In the genomic region with DNA sequence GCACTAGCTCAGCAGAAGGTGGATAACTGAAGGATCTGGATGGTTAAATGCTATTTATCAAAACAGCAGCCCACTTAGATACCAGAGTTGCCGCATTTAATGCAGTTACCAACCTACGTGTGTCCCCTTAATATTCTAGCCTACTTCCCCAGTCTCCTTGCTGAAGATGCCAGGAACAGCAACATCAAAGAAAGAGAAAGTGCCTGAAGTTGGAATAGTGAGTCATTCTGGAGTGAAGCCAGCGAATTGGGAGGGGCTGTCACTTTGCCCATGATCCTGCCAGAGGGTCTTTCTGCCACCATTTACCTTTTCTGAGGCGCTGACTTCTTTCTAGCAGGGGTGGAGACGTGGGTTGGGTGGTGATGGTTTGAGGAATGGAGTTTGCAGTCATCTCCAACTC, we compare ENCODE assay signal across 16 cellular contexts.
DNase-seq lines count a peak whose midpoint lies in the region; ATAC-seq, FAIRE-seq and TF ChIP-seq lines count a peak whose summit lies in the region.
"Had no signal": no experiment of that assay in that cellular context is flagged by ENCODE, and none has a peak within 500 bp of the region (broad histone marks: within the 10 kb centered on the region; RNA-seq: fewer than 3 reads in every experiment).

No MANE protein-coding gene starts in this region.

- H3K27ac ChIP-seq in foreskin keratinocyte (no peak overlapping the region), small intestine (ENCODE audit: low read depth in 1 of 2, low read length in 1 of 2) (no peak overlapping the region)
- H3K27ac ChIP-seq: BLaER1 had no signal

- WGBS in small intestine, 3 donors = 23 to 54% (median 41%) methylated on average over 5 of the region's 5 CpGs

- H3K4me1 ChIP-seq in foreskin keratinocyte (no peaks in the 10 kb centered on the region), small intestine (ENCODE audit: control insufficient read depth in 2 of 2, insufficient read depth in 1 of 2, low read depth in 1 of 2, low read length in 1 of 2) (no peaks in the 10 kb centered on the region)
- H3K4me1 ChIP-seq: BLaER1, Caco-2 had no signal

- peak; percentile 40 for ATAC-seq in foreskin keratinocyte
- ATAC-seq in HG03139 (IDR thresholded peaks at IDR 0.05; ENCODE audit: unreplicated experiment) = no peak

- H3K36me3 ChIP-seq in small intestine (ENCODE audit: control insufficient read depth in 2 of 2, insufficient read depth in 2 of 2, low read length in 2 of 2) = no peaks in the 10 kb centered on the region
- H3K36me3 ChIP-seq: BLaER1 had no signal

- no peaks in the 10 kb centered on the region for H3K9me3 ChIP-seq in small intestine (ENCODE audit: control insufficient read depth, low read depth)
- H3K9me3 ChIP-seq: BLaER1, Caco-2 had no signal

- H3K4me3 ChIP-seq in small intestine (ENCODE audit: low read depth in 1 of 2, low read length in 2 of 2) = no peak overlapping the region
- H3K4me3 ChIP-seq: BLaER1 had no signal

- DNase-seq in H4 (ENCODE audit: low spot score) (peak; percentile 29), OCI-M1 (lab: John Stamatoyannopoulos, UW) (peak; percentile 12), foreskin keratinocyte (no peak), small intestine (peak; percentile 9)
- no peak for DNase-seq in activated naive CD4-positive, alpha-beta T cell treated with Interleukin-2 at 50 U/mL for 16 hours
- no peak for DNase-seq in stimulated activated CD4-positive, alpha-beta T cell treated with anti-CD3 and anti-CD28 coated beads, Interleukin-4, amount 100 ng/mL, for 4 hours
- DNase-seq: AML-193; Caco-2; CD8-positive, alpha-beta memory T cell; DMS79; GDM1; HCEC 1CT had no signal

- H3K27me3 ChIP-seq in foreskin keratinocyte (peaks cover 24% of the 10 kb centered on the region), small intestine (ENCODE audit: control insufficient read depth in 2 of 2, insufficient read depth in 2 of 2, low read length in 2 of 2) (no peaks in the 10 kb centered on the region)
- H3K27me3 ChIP-seq: BLaER1 had no signal

- no peak for FAIRE-seq in small intestine (lab: Jason Lieb, UNC)
- FAIRE-seq: GM12892, H1 had no signal

- TF ChIP-seq CTCF in foreskin keratinocyte (conservative IDR thresholded peaks at IDR 0.05) = no peak

Comparison
In these comparisons a context has a peak if more than half of its experiments do, and no peak if none do; other contexts are left out.
1. DNase-seq: peak in H4 (single experiment), OCI-M1 (single experiment) and small intestine (single experiment); none in foreskin keratinocyte (0 of 2), activated naive CD4-positive, alpha-beta T cell treated with Interleukin-2 at 50 U/mL for 16 hours (single experiment) and stimulated activated CD4-positive, alpha-beta T cell treated with anti-CD3 and anti-CD28 coated beads, Interleukin-4, amount 100 ng/mL, for 4 hours (0 of 2).